Comparison of ENCODE assay signal across 1 cellular context in the genomic region with DNA sequence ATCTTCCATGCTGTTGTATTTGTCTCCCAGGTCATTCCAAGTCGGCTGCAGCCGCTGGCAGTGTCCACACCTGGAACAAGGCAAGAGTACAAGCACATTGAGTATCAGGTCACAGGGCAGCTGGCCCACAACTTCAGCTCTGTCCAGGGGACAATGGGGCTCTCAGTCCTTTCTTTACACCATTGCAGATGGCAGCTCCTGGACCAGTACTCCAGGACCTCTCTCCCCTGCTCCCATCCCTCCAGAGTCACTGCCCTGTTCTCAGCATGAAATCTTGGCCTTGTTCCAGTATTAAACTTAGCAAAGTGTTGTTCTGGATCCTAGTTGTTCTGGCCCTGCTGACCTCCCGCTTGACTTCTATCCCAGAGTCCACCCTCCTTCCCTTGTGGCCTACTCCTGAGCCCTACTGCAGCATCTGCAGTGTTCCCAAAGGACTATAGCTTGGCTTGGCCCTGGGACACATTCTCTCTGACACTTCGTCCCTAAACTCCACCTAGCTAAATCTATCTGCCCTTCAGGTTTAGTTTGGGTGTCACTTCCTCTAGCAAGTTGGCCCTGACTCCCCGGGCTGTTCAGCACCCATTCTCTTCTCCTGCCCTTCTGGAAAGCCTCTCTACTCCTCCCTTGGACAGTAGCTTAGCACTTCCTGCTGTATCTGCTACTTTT.
TF ChIP-seq lines count a peak whose summit lies in the region.

No MANE protein-coding gene starts in this region.

TF ChIP-seq in WTC11, 78 proteins besides CTCF, POLR2A, EP300 and RAD21 (continued from another document):
- TF ChIP-seq, protein P1, sequence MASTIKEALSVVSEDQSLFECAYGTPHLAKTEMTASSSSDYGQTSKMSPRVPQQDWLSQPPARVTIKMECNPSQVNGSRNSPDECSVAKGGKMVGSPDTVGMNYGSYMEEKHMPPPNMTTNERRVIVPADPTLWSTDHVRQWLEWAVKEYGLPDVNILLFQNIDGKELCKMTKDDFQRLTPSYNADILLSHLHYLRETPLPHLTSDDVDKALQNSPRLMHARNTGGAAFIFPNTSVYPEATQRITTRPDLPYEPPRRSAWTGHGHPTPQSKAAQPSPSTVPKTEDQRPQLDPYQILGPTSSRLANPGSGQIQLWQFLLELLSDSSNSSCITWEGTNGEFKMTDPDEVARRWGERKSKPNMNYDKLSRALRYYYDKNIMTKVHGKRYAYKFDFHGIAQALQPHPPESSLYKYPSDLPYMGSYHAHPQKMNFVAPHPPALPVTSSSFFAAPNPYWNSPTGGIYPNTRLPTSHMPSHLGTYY (CRISPR knock-in tag; IDR thresholded peaks at IDR 0.05): no peak
- TF ChIP-seq, protein P2, sequence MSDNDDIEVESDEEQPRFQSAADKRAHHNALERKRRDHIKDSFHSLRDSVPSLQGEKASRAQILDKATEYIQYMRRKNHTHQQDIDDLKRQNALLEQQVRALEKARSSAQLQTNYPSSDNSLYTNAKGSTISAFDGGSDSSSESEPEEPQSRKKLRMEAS (CRISPR knock-in tag; IDR thresholded peaks at IDR 0.05): no peak
- TF ChIP-seq TEAD4 (CRISPR knock-in tag; IDR thresholded peaks at IDR 0.05): no peak
TF ChIP-seq in WTC11: peak in this region for 0.
